Comparison of ENCODE assay signal across 8 cellular contexts in the genomic region with DNA sequence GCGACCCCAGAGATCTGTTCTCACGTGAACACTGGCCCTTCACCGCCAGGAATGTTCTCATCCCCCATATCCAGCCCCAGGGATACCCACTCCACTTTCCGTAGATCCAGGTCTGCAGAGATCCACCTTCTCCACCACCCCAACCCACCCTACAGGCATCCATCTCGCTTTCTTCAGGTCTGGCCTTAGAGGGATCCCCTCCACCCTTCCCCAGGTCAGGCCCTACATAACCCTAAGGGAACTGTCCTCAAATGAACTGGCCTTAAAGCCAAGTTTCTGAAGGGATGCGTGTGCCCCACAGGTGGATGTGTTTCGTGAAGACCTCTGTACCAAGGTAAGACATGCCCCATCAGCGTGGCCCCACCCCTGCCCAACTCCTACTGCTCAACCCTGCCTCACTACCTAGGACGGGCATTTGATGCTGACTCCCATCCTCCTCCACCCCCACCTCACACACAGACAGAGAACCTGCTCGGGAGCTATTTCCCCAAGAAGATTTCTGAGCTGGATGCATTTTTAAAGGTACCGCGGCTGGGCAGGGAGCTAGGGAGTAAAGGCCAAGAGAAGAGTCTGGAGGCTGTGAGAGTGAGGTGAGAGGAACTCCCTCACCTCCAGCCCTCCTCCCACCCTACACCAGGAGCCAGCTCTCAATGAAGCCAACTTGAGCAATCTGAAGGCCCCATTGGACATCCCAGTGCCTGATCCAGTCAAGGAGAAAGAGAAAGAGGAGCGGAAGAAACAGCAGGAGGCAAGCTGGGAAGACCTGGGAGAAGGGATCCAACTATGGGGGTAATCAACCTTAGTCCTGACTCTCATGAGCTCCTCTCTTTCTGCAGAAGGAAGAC. TPM values are rescaled to one million over a fixed set of nuclear protein-coding genes. Genes with fewer than 3 reads are reported as not detected.
DNase-seq lines count a peak whose midpoint lies in the region; ATAC-seq lines count a peak whose summit lies in the region.

No MANE protein-coding gene starts in this region.

- POLR2A ChIA-PET in activated CD4-positive, alpha-beta T cell treated with anti-CD3 and anti-CD28 coated beads for 36 hours (lab: Charles Lee), result interaction anchor here (0.6 to 3.1 kb wide), 7 partner anchors 9 to 1374 kb away, joined by 3 to 35 read pairs (median 4); a partner anchor contains a TSS

- no peaks in the 10 kb centered on the region for H3K27me3 Mint-ChIP-seq in activated CD4-positive, alpha-beta T cell treated with anti-CD3 and anti-CD28 coated beads for 36 hours
- H3K27me3 Mint-ChIP-seq in activated T-helper 2 cell treated with anti-CD3 and anti-CD28 coated beads, Interferon-gamma antibody, Interleukin-2, Interleukin-4, amounts not matched to agents 10 μg/mL and 5 μg/mL and 100 μg/mL, durations not matched to agents 14 hours and 24 hours and 36 hours (ENCODE audit: low read depth), result no peaks in the 10 kb centered on the region
- peaks cover 7 to 12% (median 8%) of the 10 kb centered on the region in 3 donors for H3K27me3 Mint-ChIP-seq in immature natural killer cell (ENCODE audit: low read depth in 3 of 3)

- peaks cover 50% of the 10 kb centered on the region for H3K4me1 Mint-ChIP-seq in activated CD4-positive, alpha-beta T cell treated with anti-CD3 and anti-CD28 coated beads for 36 hours
- peaks cover 48% of the 10 kb centered on the region for H3K4me1 Mint-ChIP-seq in activated T-helper 2 cell treated with anti-CD3 and anti-CD28 coated beads, Interferon-gamma antibody, Interleukin-2, Interleukin-4, amounts not matched to agents 10 μg/mL and 5 μg/mL and 100 μg/mL, durations not matched to agents 14 hours and 24 hours and 36 hours (ENCODE audit: low read depth)
- H3K4me1 Mint-ChIP-seq in immature natural killer cell, result peaks cover 46 to 55% of the 10 kb centered on the region in 2 donors

- H3K4me3 Mint-ChIP-seq in activated CD4-positive, alpha-beta T cell treated with anti-CD3 and anti-CD28 coated beads for 36 hours, result peak overlapping the region; percentile 92
- peak overlapping the region; percentile 92 for H3K4me3 Mint-ChIP-seq in activated T-helper 2 cell treated with anti-CD3 and anti-CD28 coated beads, Interferon-gamma antibody, Interleukin-2, Interleukin-4, amounts not matched to agents 10 μg/mL and 5 μg/mL and 100 μg/mL, durations not matched to agents 14 hours and 24 hours and 36 hours (ENCODE audit: low read depth)
- peak overlapping the region; percentile 85 to 90 (median 88) for H3K4me3 Mint-ChIP-seq in immature natural killer cell

- H3K36me3 Mint-ChIP-seq in activated CD4-positive, alpha-beta T cell treated with anti-CD3 and anti-CD28 coated beads for 36 hours (ENCODE audit: low read depth), result peaks cover 47% of the 10 kb centered on the region
- H3K36me3 Mint-ChIP-seq in activated T-helper 2 cell treated with anti-CD3 and anti-CD28 coated beads, Interferon-gamma antibody, Interleukin-2, Interleukin-4, amounts not matched to agents 10 μg/mL and 5 μg/mL and 100 μg/mL, durations not matched to agents 14 hours and 24 hours and 36 hours (ENCODE audit: low read depth), result peaks cover 52% of the 10 kb centered on the region
- peaks cover 3 to 30% (median 8%) of the 10 kb centered on the region in 3 donors for H3K36me3 Mint-ChIP-seq in immature natural killer cell

- peak; percentile 44 for DNase-seq in activated CD4-positive, alpha-beta T cell treated with anti-CD3 and anti-CD28 coated beads for 36 hours
- DNase-seq in activated CD4-positive, alpha-beta T cell treated with anti-CD3 and anti-CD28 coated beads for 4 hours, result no peak
- DNase-seq in activated T-helper 2 cell treated with anti-CD3 and anti-CD28 coated beads, Interferon-gamma antibody, Interleukin-2, Interleukin-4, amounts not matched to agents 10 μg/mL and 5 μg/mL and 100 μg/mL, durations not matched to agents 14 hours and 24 hours and 36 hours (ENCODE audit: low spot score), result no peak
- DNase-seq in immature natural killer cell, result no peak
- no peak for DNase-seq in substantia nigra (lab: John Stamatoyannopoulos, UW)
- no peak for DNase-seq in OCI-M2 (lab: John Stamatoyannopoulos, UW; ENCODE audit: unreplicated experiment)
- DNase-seq in NCI-H2107 (lab: John Stamatoyannopoulos, UW), result no peak
- DNase-seq in KG1 (lab: John Stamatoyannopoulos, UW), result no peak

- peak overlapping the region; percentile 91 for H3K27ac Mint-ChIP-seq in activated CD4-positive, alpha-beta T cell treated with anti-CD3 and anti-CD28 coated beads for 36 hours
- peak overlapping the region; percentile 91 for H3K27ac Mint-ChIP-seq in activated T-helper 2 cell treated with anti-CD3 and anti-CD28 coated beads, Interferon-gamma antibody, Interleukin-2, Interleukin-4, amounts not matched to agents 10 μg/mL and 5 μg/mL and 100 μg/mL, durations not matched to agents 14 hours and 24 hours and 36 hours
- peak overlapping the region; percentile 85 to 95 (median 92) for H3K27ac Mint-ChIP-seq in immature natural killer cell

- no peak for ATAC-seq in activated CD4-positive, alpha-beta T cell treated with anti-CD3 and anti-CD28 coated beads for 36 hours

- CTCF ChIA-PET in activated CD4-positive, alpha-beta T cell treated with anti-CD3 and anti-CD28 coated beads for 36 hours (lab: Charles Lee), result interaction anchor here (0.7 to 2.5 kb wide), 9 partner anchors 10 to 299 kb away, joined by 3 to 14 read pairs (median 5); a partner anchor contains a TSS

- intact Hi-C loops in activated CD4-positive, alpha-beta T cell treated with anti-CD3 and anti-CD28 coated beads for 36 hours (cut with DNase I, micrococcal nuclease), result loop anchor here (1.0 to 5.0 kb wide), 9 partner anchors 9 to 295 kb away; a partner anchor contains a TSS
- intact Hi-C loops in activated T-helper 2 cell treated with anti-CD3 and anti-CD28 coated beads, Interferon-gamma antibody, Interleukin-2, Interleukin-4, amounts not matched to agents 10 μg/mL and 5 μg/mL and 100 μg/mL, durations not matched to agents 14 hours and 24 hours and 36 hours (cut with micrococcal nuclease), result loop anchor here (1.0 kb wide), 3 partner anchors 10 to 24 kb away; a partner anchor contains a TSS

- peak overlapping the region; percentile 74 for H3K27ac ChIP-seq in substantia nigra (ENCODE audit: low read depth, low read length, poor library complexity, severe bottlenecking)

- H3K9me3 Mint-ChIP-seq in activated CD4-positive, alpha-beta T cell treated with anti-CD3 and anti-CD28 coated beads for 36 hours (ENCODE audit: low read depth), result no peaks in the 10 kb centered on the region
- H3K9me3 Mint-ChIP-seq in activated T-helper 2 cell treated with anti-CD3 and anti-CD28 coated beads, Interferon-gamma antibody, Interleukin-2, Interleukin-4, amounts not matched to agents 10 μg/mL and 5 μg/mL and 100 μg/mL, durations not matched to agents 14 hours and 24 hours and 36 hours, result no peaks in the 10 kb centered on the region
- no peaks in the 10 kb centered on the region for H3K9me3 Mint-ChIP-seq in immature natural killer cell

RNA-seq across cellular contexts. Expression of a gene that starts 0.9 kb away (rescaled TPM):
- 100 to 1,000 TPM; 414 to 418 TPM for total RNA-seq in activated CD4-positive, alpha-beta T cell treated with anti-CD3 and anti-CD28 coated beads for 36 hours
- 340 and 342 TPM in 2 replicates for total RNA-seq in activated T-helper 2 cell treated with anti-CD3 and anti-CD28 coated beads, Interferon-gamma antibody, Interleukin-2, Interleukin-4, amounts not matched to agents 10 μg/mL and 5 μg/mL and 100 μg/mL, durations not matched to agents 14 hours and 24 hours and 36 hours
- 1,000 to 10,000 TPM; 1,115 to 1,243 (median 1,240) TPM for polyA plus RNA-seq in immature natural killer cell

RNA-seq across cellular contexts. Expression of a gene that starts 4.5 kb away (rescaled TPM):
- total RNA-seq in activated CD4-positive, alpha-beta T cell treated with anti-CD3 and anti-CD28 coated beads for 36 hours, result 10 to 100 TPM; 36.9 to 46.7 TPM
- total RNA-seq in activated T-helper 2 cell treated with anti-CD3 and anti-CD28 coated beads, Interferon-gamma antibody, Interleukin-2, Interleukin-4, amounts not matched to agents 10 μg/mL and 5 μg/mL and 100 μg/mL, durations not matched to agents 14 hours and 24 hours and 36 hours, result 26.4 and 30.4 TPM in 2 replicates
- polyA plus RNA-seq in immature natural killer cell, result 10 to 100 TPM; 14.2 to 19.0 (median 17.6) TPM

RNA-seq across cellular contexts. Expression of a gene that starts 6.4 kb away (rescaled TPM):
- under 1 TPM in 1 of 2 experiments, not detected in 1; 0.53 TPM for total RNA-seq in activated CD4-positive, alpha-beta T cell treated with anti-CD3 and anti-CD28 coated beads for 36 hours
- total RNA-seq in activated T-helper 2 cell treated with anti-CD3 and anti-CD28 coated beads, Interferon-gamma antibody, Interleukin-2, Interleukin-4, amounts not matched to agents 10 μg/mL and 5 μg/mL and 100 μg/mL, durations not matched to agents 14 hours and 24 hours and 36 hours, result 1.0 and 1.2 TPM in 2 replicates
- under 1 TPM; 0.28 to 0.90 (median 0.85) TPM for polyA plus RNA-seq in immature natural killer cell

RNA-seq across cellular contexts. Expression of a gene that starts 9.5 kb away (rescaled TPM):
- 100 to 1,000 TPM; 445 to 459 TPM for total RNA-seq in activated CD4-positive, alpha-beta T cell treated with anti-CD3 and anti-CD28 coated beads for 36 hours
- total RNA-seq in activated T-helper 2 cell treated with anti-CD3 and anti-CD28 coated beads, Interferon-gamma antibody, Interleukin-2, Interleukin-4, amounts not matched to agents 10 μg/mL and 5 μg/mL and 100 μg/mL, durations not matched to agents 14 hours and 24 hours and 36 hours, result 567 TPM in 2 replicates
- 1,000 to 10,000 TPM in 1 of 3 donors, 100 to 1,000 TPM in 2; 650 to 1,160 (median 776) TPM for polyA plus RNA-seq in immature natural killer cell

RNA-seq across cellular contexts. Expression of a gene that starts 10.4 kb away (rescaled TPM):
- 10 to 100 TPM; 73.7 to 98.4 TPM for total RNA-seq in activated CD4-positive, alpha-beta T cell treated with anti-CD3 and anti-CD28 coated beads for 36 hours
- 80.4 and 92.0 TPM in 2 replicates for total RNA-seq in activated T-helper 2 cell treated with anti-CD3 and anti-CD28 coated beads, Interferon-gamma antibody, Interleukin-2, Interleukin-4, amounts not matched to agents 10 μg/mL and 5 μg/mL and 100 μg/mL, durations not matched to agents 14 hours and 24 hours and 36 hours
- polyA plus RNA-seq in immature natural killer cell, result 10 to 100 TPM; 41.5 to 62.9 (median 59.5) TPM
